Comparison of ENCODE assay signal across 13 cellular contexts in genomic region chr3:59262076-59262498, GRCh38.
DNase-seq lines count a peak whose midpoint lies in the region; ATAC-seq and TF ChIP-seq lines count a peak whose summit lies in the region.
"Had no signal": no experiment of that assay in that cellular context is flagged by ENCODE, and none has a peak within 500 bp of the region (broad histone marks: within the 10 kb centered on the region; RNA-seq: fewer than 3 reads in every experiment).

No MANE protein-coding gene starts in this region.

- no peaks in the 10 kb centered on the region for H3K4me1 ChIP-seq in tibial nerve

- no peak overlapping the region for H3K27ac ChIP-seq in tibial nerve

- H3K27me3 Mint-ChIP-seq in type B pancreatic cell, result peaks cover 19% of the 10 kb centered on the region
- H3K27me3 Mint-ChIP-seq: central memory CD8-positive, alpha-beta T cell had no signal

- no peak overlapping the region for H3K27ac Mint-ChIP-seq in type B pancreatic cell

- intact Hi-C loops in left cardiac atrium (cut with DNase I), result no loop called here

- no peaks in the 10 kb centered on the region for H3K27me3 ChIP-seq in tibial nerve

- no peak for TF ChIP-seq EP300 in tibial nerve (IDR thresholded peaks at IDR 0.05)

- TF ChIP-seq CTCF in tibial nerve (IDR thresholded peaks at IDR 0.05) (no peak), type B pancreatic cell (conservative IDR thresholded peaks at IDR 0.05) (no peak)

- no peak overlapping the region for H3K4me3 Mint-ChIP-seq in type B pancreatic cell
- H3K4me3 Mint-ChIP-seq: central memory CD8-positive, alpha-beta T cell had no signal

- DNase-seq in germinal center (ENCODE audit: low spot score) (peak; percentile 72), tibial nerve (ENCODE audit: low spot score in 2 of 2) (no peak), left cardiac atrium (no peak), type B pancreatic cell (ENCODE audit: extremely low spot score, unreplicated experiment) (no peak)
- DNase-seq: activated effector memory CD4-positive, alpha-beta T cell treated with Interleukin-2 at 50 U/mL for 16 hours; Calu3; kidney; stimulated activated CD4-positive, alpha-beta T cell treated with anti-CD3 and anti-CD28 coated beads, Interleukin-2, amount 100 ng/mL, for 48 hours had no signal

- TF ChIP-seq POLR2A in tibial nerve (IDR thresholded peaks at IDR 0.05), result no peak

- H3K36me3 Mint-ChIP-seq in type B pancreatic cell, result no peaks in the 10 kb centered on the region

- 83 to 88% methylated on average over 2 of the region's 2 CpGs for WGBS in tibial nerve, 2 donors

- no peaks in the 10 kb centered on the region for H3K9me3 Mint-ChIP-seq in type B pancreatic cell

- no peaks in the 10 kb centered on the region for H3K36me3 ChIP-seq in tibial nerve

- no peaks in the 10 kb centered on the region for H3K9me3 ChIP-seq in tibial nerve

- H3K4me3 ChIP-seq in tibial nerve, result no peak overlapping the region

- ATAC-seq in GM18867 (IDR thresholded peaks at IDR 0.05; ENCODE audit: unreplicated experiment), result peak; percentile 95
- ATAC-seq in GM21526 (IDR thresholded peaks at IDR 0.05; ENCODE audit: low FRiP score, unreplicated experiment), result peak; percentile 83
- ATAC-seq in HG03095 (IDR thresholded peaks at IDR 0.05; ENCODE audit: unreplicated experiment), result peak; percentile 89
- no peak for ATAC-seq in left cardiac atrium
- ATAC-seq in activated CD4-positive, CD25-positive, alpha-beta regulatory T cell treated with anti-CD3 and anti-CD28 coated beads, Interleukin-2, amount 50 U/mL, for 24 hours, result no peak

- H3K4me1 Mint-ChIP-seq in type B pancreatic cell (ENCODE audit: unreplicated experiment), result no peaks in the 10 kb centered on the region
- H3K4me1 Mint-ChIP-seq: central memory CD8-positive, alpha-beta T cell had no signal

Comparison
In these comparisons a context has a peak if more than half of its experiments do, and no peak if none do; other contexts are left out.
1. ATAC-seq: peak in GM18867 (single experiment), GM21526 (single experiment) and HG03095 (single experiment); none in left cardiac atrium (0 of 2) and activated CD4-positive, CD25-positive, alpha-beta regulatory T cell treated with anti-CD3 and anti-CD28 coated beads, Interleukin-2, amount 50 U/mL, for 24 hours (0 of 2).